ENCODE assay signal across 21 cellular contexts in the genomic region with DNA sequence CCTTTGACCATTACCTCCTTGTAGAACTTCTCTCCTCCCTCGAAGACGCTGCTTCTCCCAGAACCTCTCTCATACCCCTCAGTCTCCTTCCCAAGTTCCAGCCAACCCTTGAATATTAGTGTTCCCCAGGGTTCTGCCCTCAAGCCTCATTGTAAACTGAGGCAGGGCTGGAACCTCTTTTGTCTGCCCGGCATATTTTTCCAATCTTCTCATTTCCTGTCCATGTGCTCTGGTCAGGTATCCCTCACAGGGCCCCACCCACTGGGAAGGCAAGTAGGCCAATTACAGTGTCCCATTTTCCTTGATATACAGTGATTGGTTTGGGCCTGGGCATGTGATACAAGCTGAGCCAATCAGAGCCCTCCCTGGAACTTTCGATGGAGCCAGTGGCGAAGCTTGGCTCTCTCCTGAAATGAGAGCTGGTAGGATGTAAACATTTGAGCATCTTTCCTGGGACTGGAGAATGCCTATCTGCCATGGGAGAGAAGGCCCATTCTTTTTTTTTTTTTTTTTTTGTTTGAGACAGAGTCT. TPM values are rescaled to one million over a fixed set of nuclear protein-coding genes. Genes with fewer than 3 reads are reported as not detected.
DNase-seq lines count a peak whose midpoint lies in the region; ATAC-seq, FAIRE-seq and TF ChIP-seq lines count a peak whose summit lies in the region.
"Had no signal": no experiment of that assay in that cellular context is flagged by ENCODE, and none has a peak within 500 bp of the region (broad histone marks: within the 10 kb centered on the region; RNA-seq: fewer than 3 reads in every experiment).

No MANE protein-coding gene starts in this region.

- no peak overlapping the region for H3K4me3 Mint-ChIP-seq in activated CD4-positive, alpha-beta T cell treated with anti-CD3 and anti-CD28 coated beads, Interleukin-2, amount 10 ng/mL, durations not matched to agents 24 days and 14 days
- no peak overlapping the region for H3K4me3 Mint-ChIP-seq in CD8-positive, alpha-beta T cell
- H3K4me3 Mint-ChIP-seq in T-helper 17 cell (no peak overlapping the region), naive B cell (peak overlapping the region in 4 of 8 donors; percentile 25 to 74 (median 39))

- H3K36me3 Mint-ChIP-seq in activated CD4-positive, alpha-beta T cell treated with anti-CD3 and anti-CD28 coated beads, Interleukin-2, amount 10 ng/mL, durations not matched to agents 24 days and 14 days (ENCODE audit: low read depth) = peaks cover 5% of the 10 kb centered on the region
- no peaks in the 10 kb centered on the region for H3K36me3 Mint-ChIP-seq in CD8-positive, alpha-beta T cell
- H3K36me3 Mint-ChIP-seq in T-helper 17 cell (ENCODE audit: low read depth) (no peaks in the 10 kb centered on the region), naive B cell (no peaks in the 10 kb centered on the region)

- no peak overlapping the region for H3K27ac ChIP-seq in CD8-positive, alpha-beta T cell (ENCODE audit: low read depth, low read length)
- H3K27ac ChIP-seq in dorsolateral prefrontal cortex (no peak overlapping the region), heart right ventricle (no peak overlapping the region)
- H3K27ac ChIP-seq: body of pancreas, GM23248, SJCRH30 had no signal

- POLR2A ChIA-PET in CD8-positive, alpha-beta T cell (lab: Charles Lee) = interaction anchor here (6.4 kb wide), 1 partner anchor 16 kb away, joined by 86 read pairs; no protein-coding TSS in a partner anchor

- intact Hi-C loops in activated CD4-positive, alpha-beta T cell treated with anti-CD3 and anti-CD28 coated beads, Interleukin-2, amount 10 ng/mL, durations not matched to agents 24 days and 14 days (cut with micrococcal nuclease) = loop anchor here (5.0 kb wide), 1 partner anchor 39 kb away; no protein-coding TSS in a partner anchor
- intact Hi-C loops in CD8-positive, alpha-beta T cell (cut with DNase I, micrococcal nuclease) = no loop called here
- intact Hi-C loops in dorsolateral prefrontal cortex (cut with DNase I) = no loop called here
- intact Hi-C loops in heart right ventricle (cut with DNase I) = no loop called here

- no peaks in the 10 kb centered on the region for H3K9me3 ChIP-seq in CD8-positive, alpha-beta T cell (ENCODE audit: low read length)
- H3K9me3 ChIP-seq in T-helper 17 cell (ENCODE audit: control insufficient read depth, low read length, poor library complexity, severe bottlenecking) (no peaks in the 10 kb centered on the region), heart right ventricle (no peaks in the 10 kb centered on the region)
- H3K9me3 ChIP-seq: body of pancreas, SJCRH30, spleen had no signal

- CTCF ChIA-PET in CD8-positive, alpha-beta T cell (lab: Charles Lee) = interaction anchor here (1.8 to 7.5 kb wide), 2 partner anchors 18 to 71 kb away, joined by 5 to 125 read pairs; no protein-coding TSS in a partner anchor

- FAIRE-seq in frontal cortex (lab: Jason Lieb, UNC) = no peak

- 93 to 94% methylated on average over 5 of the region's 5 CpGs for WGBS in heart right ventricle, 2 donors

- H3K4me3 ChIP-seq in CD8-positive, alpha-beta T cell (ENCODE audit: low read depth, low read length) = no peak overlapping the region
- H3K4me3 ChIP-seq in dorsolateral prefrontal cortex = no peak overlapping the region
- no peak overlapping the region for H3K4me3 ChIP-seq in heart right ventricle
- H3K4me3 ChIP-seq: body of pancreas, GM23248, SJCRH30, spleen had no signal

- H3K9me3 Mint-ChIP-seq in activated CD4-positive, alpha-beta T cell treated with anti-CD3 and anti-CD28 coated beads, Interleukin-2, amount 10 ng/mL, durations not matched to agents 24 days and 14 days = peaks cover 4% of the 10 kb centered on the region
- H3K9me3 Mint-ChIP-seq in CD8-positive, alpha-beta T cell = no peaks in the 10 kb centered on the region
- peaks cover 0 to 1% (median 0%) of the 10 kb centered on the region in 7 donors for H3K9me3 Mint-ChIP-seq in naive B cell

- peak overlapping the region; percentile 67 for H3K27ac Mint-ChIP-seq in activated CD4-positive, alpha-beta T cell treated with anti-CD3 and anti-CD28 coated beads, Interleukin-2, amount 10 ng/mL, durations not matched to agents 24 days and 14 days
- H3K27ac Mint-ChIP-seq in CD8-positive, alpha-beta T cell = peak overlapping the region; percentile 90
- H3K27ac Mint-ChIP-seq in T-helper 17 cell (peak overlapping the region; percentile 95), naive B cell (peak overlapping the region; percentile 21 to 88 (median 83))

- peaks cover 89% of the 10 kb centered on the region for H3K4me1 ChIP-seq in CD8-positive, alpha-beta T cell (ENCODE audit: insufficient read depth, low read length)
- H3K4me1 ChIP-seq in heart right ventricle = peaks cover 0 to 23% (median 3%) of the 10 kb centered on the region in 9 donors
- H3K4me1 ChIP-seq: SJCRH30 had no signal

- DNase-seq in activated CD4-positive, alpha-beta T cell treated with anti-CD3 and anti-CD28 coated beads, Interleukin-2, amount 10 ng/mL, durations not matched to agents 24 days and 14 days = no peak
- no peak for DNase-seq in activated CD4-positive, alpha-beta T cell treated with anti-CD3 and anti-CD28 coated beads, Interleukin-2, amount 50 U/mL, for 1 hour
- DNase-seq in CD8-positive, alpha-beta T cell = no peak
- DNase-seq in T-helper 17 cell (no peak), naive B cell (no peak), dorsolateral prefrontal cortex (no peak), heart right ventricle (no peak), frontal cortex (ENCODE audit: low spot score in 2 of 2) (no peak)
- DNase-seq: activated gamma-delta T cell treated with Interleukin-2 at 50 U/mL for 16 hours; body of pancreas; glutamatergic neuron; GM23248; left ventricle myocardium superior; NCI-H1105; NCI-H2081 treated with DMSO at 0.1 percent for 48 hours; NCI-H774; spleen; stimulated activated CD4-positive, alpha-beta T cell treated with anti-CD3 and anti-CD28 coated beads, Interleukin-4, amount 100 ng/mL, for 4 hours; T-helper 9 cell had no signal

- H3K27me3 Mint-ChIP-seq in activated CD4-positive, alpha-beta T cell treated with anti-CD3 and anti-CD28 coated beads, Interleukin-2, amount 10 ng/mL, durations not matched to agents 24 days and 14 days = no peaks in the 10 kb centered on the region
- no peaks in the 10 kb centered on the region for H3K27me3 Mint-ChIP-seq in CD8-positive, alpha-beta T cell (ENCODE audit: low read depth)
- H3K27me3 Mint-ChIP-seq in T-helper 17 cell (no peaks in the 10 kb centered on the region), naive B cell (no peaks in the 10 kb centered on the region)

- H3K27me3 ChIP-seq in CD8-positive, alpha-beta T cell (ENCODE audit: insufficient read depth, low read length) = no peaks in the 10 kb centered on the region
- H3K27me3 ChIP-seq in dorsolateral prefrontal cortex (peaks cover 0 to 15% (median 0%) of the 10 kb centered on the region in 45 donors), heart right ventricle (peaks cover 0 to 30% (median 6%) of the 10 kb centered on the region in 7 donors)
- H3K27me3 ChIP-seq: body of pancreas had no signal

- peaks cover 81% of the 10 kb centered on the region for H3K4me1 Mint-ChIP-seq in activated CD4-positive, alpha-beta T cell treated with anti-CD3 and anti-CD28 coated beads, Interleukin-2, amount 10 ng/mL, durations not matched to agents 24 days and 14 days
- peaks cover 96% of the 10 kb centered on the region for H3K4me1 Mint-ChIP-seq in CD8-positive, alpha-beta T cell (ENCODE audit: low read depth)
- H3K4me1 Mint-ChIP-seq in T-helper 17 cell = peaks cover 79% of the 10 kb centered on the region
- H3K4me1 Mint-ChIP-seq in naive B cell = peaks cover 84 to 98% (median 86%) of the 10 kb centered on the region in 3 donors

- H3K36me3 ChIP-seq in CD8-positive, alpha-beta T cell (ENCODE audit: insufficient read depth, low read length) = no peaks in the 10 kb centered on the region
- H3K36me3 ChIP-seq in heart right ventricle = no peaks in the 10 kb centered on the region
- H3K36me3 ChIP-seq: SJCRH30, spleen had no signal

- TF ChIP-seq CTCF in CD8-positive, alpha-beta T cell (IDR thresholded peaks at IDR 0.05) = no peak
- TF ChIP-seq CTCF in dorsolateral prefrontal cortex (IDR thresholded peaks at IDR 0.05 in 54 of 56, conservative IDR thresholded peaks at IDR 0.05 in 2 of 56; ENCODE audit: low read depth in 1 of 56, partially characterized antibody in 56 of 56) = no peak
- TF ChIP-seq CTCF in heart right ventricle (IDR thresholded peaks at IDR 0.05) = no peak

- no peak for ATAC-seq in CD8-positive, alpha-beta T cell
- ATAC-seq in T-helper 17 cell (no peak), naive B cell (ENCODE audit: low read depth in 2 of 2) (no peak), heart right ventricle (no peak)
- ATAC-seq: body of pancreas, left ventricle myocardium superior, Panc1 had no signal

RNA-seq across cellular contexts. Expression of gene ID3, which starts 57.1 kb away (rescaled TPM):
- total RNA-seq in activated CD4-positive, alpha-beta T cell treated with anti-CD3 and anti-CD28 coated beads, Interleukin-2, amount 10 ng/mL, durations not matched to agents 24 days and 14 days = 21.2 and 23.5 TPM in 2 replicates
- 10 to 100 TPM; 44.2 to 48.1 TPM for total RNA-seq in CD8-positive, alpha-beta T cell
- 10 to 100 TPM in 1 of 2 donors, 1 to 10 TPM in 1; 8.6 to 10.7 TPM for total RNA-seq in T-helper 17 cell
- 10 to 100 TPM; 23.9 to 52.0 (median 31.2) TPM for polyA plus RNA-seq in naive B cell (ENCODE audit: low read depth in 6 of 6)
- 100 to 1,000 TPM in 13 of 120 experiments, 10 to 100 TPM in 107; 20.5 to 247 (median 59.8) TPM for total RNA-seq in dorsolateral prefrontal cortex
- total RNA-seq in heart right ventricle = 100 to 1,000 TPM in 3 of 10 donors, 10 to 100 TPM in 7; 44.7 to 148 (median 83.4) TPM
- 100 to 1,000 TPM in 1 of 2 donors, 10 to 100 TPM in 1; 73.6 to 217 TPM for polyA plus RNA-seq in heart right ventricle
- 22.4 TPM for total RNA-seq in frontal cortex
